ENCODE assay signal across 1 cellular context in the genomic region with DNA sequence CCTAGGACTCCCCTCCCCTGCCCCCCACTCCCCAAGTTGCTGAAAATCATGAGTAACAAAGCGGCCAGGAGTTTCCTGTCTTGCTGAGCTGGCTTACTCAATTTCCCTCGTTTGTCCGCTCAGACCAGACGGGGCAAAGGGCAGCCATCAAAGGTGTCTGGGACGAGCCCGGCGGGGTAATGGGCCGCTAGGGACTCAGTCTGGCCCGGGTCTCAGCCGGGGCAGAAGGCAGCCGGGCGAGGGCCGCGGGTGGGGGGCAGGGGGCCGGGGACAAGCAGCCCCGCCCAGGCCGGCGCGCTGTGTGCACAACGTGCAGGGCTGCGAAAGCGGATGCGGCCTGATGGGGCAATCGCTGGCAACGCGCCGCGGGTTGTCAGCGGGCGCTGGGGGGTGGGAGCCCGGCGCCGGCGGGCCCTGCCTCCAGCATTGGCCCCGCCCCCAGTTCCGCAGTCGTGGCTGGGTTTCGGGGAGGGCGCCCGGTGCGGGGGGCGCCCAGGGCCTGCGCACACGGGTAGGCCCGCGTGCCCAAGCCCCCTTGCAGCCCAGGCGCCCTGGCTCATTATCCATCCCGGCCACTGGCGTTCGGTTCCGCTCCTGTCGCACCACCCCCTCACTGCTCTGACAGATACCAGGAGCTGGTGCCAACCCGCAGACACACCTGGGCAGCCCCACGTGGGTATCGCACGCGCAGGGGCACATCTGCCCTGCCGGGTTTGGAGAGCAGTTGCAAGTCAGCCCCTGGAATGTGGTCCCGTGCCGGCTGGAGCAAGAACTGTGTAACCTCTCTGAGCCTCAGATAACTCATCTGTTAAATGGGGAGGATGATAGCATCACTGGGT.
TF ChIP-seq lines count a peak whose summit lies in the region.

No MANE protein-coding gene starts in this region.

TF ChIP-seq in HepG2, 621 proteins besides CTCF, POLR2A, EP300 and RAD21 (continued from another document and continues in another):
- TF ChIP-seq, protein P1, sequence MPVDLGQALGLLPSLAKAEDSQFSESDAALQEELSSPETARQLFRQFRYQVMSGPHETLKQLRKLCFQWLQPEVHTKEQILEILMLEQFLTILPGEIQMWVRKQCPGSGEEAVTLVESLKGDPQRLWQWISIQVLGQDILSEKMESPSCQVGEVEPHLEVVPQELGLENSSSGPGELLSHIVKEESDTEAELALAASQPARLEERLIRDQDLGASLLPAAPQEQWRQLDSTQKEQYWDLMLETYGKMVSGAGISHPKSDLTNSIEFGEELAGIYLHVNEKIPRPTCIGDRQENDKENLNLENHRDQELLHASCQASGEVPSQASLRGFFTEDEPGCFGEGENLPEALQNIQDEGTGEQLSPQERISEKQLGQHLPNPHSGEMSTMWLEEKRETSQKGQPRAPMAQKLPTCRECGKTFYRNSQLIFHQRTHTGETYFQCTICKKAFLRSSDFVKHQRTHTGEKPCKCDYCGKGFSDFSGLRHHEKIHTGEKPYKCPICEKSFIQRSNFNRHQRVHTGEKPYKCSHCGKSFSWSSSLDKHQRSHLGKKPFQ (CRISPR knock-in tag; IDR thresholded peaks at IDR 0.05; ENCODE audit: insufficient replicate concordance), result no peak
- TF ChIP-seq, protein P2, sequence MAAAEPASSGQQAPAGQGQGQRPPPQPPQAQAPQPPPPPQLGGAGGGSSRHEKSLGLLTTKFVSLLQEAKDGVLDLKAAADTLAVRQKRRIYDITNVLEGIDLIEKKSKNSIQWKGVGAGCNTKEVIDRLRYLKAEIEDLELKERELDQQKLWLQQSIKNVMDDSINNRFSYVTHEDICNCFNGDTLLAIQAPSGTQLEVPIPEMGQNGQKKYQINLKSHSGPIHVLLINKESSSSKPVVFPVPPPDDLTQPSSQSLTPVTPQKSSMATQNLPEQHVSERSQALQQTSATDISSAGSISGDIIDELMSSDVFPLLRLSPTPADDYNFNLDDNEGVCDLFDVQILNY (CRISPR knock-in tag; conservative IDR thresholded peaks at IDR 0.05), result 0 out of 2 replicates have a peak, but pooled peaks have one; percentile 24
- TF ChIP-seq ZNF253 (CRISPR knock-in tag; IDR thresholded peaks at IDR 0.05; ENCODE audit: borderline replicate concordance) (peak; percentile 63; the same call in 1 of the 2 replicates), SIX1 (CRISPR knock-in tag; IDR thresholded peaks at IDR 0.05; ENCODE audit: borderline replicate concordance) (no peak), XBP1 (CRISPR knock-in tag; IDR thresholded peaks at IDR 0.05) (no peak), BRCA1 (CRISPR knock-in tag; IDR thresholded peaks at IDR 0.05) (no peak), ZNF264 (CRISPR knock-in tag; IDR thresholded peaks at IDR 0.05) (0 out of 2 replicates have a peak, but pooled peaks have one; percentile 25), ZNF121 (CRISPR knock-in tag; IDR thresholded peaks at IDR 0.05) (peak; percentile 42; the same call in 1 of the 2 replicates), ZNF879 (CRISPR knock-in tag; IDR thresholded peaks at IDR 0.05) (no peak; the same call in 1 of the 2 replicates), ELF3 (CRISPR knock-in tag; IDR thresholded peaks at IDR 0.05) (peak; percentile 68; the same call in 1 of the 2 replicates), ZSCAN31 (CRISPR knock-in tag; IDR thresholded peaks at IDR 0.05; ENCODE audit: low read depth) (no peak), ZNF780A (CRISPR knock-in tag; IDR thresholded peaks at IDR 0.05) (no peak), ASH2L (IDR thresholded peaks at IDR 0.05; ENCODE audit: insufficient read length, low read depth, low read length) (no peak), KDM2A (CRISPR knock-in tag; IDR thresholded peaks at IDR 0.05; ENCODE audit: borderline replicate concordance, low read depth) (peak; percentile 58), ISX (CRISPR knock-in tag; conservative IDR thresholded peaks at IDR 0.05) (0 out of 2 replicates have a peak, but pooled peaks have one; percentile 44), RORA (CRISPR knock-in tag; IDR thresholded peaks at IDR 0.05) (no peak), MTF1 (CRISPR knock-in tag; IDR thresholded peaks at IDR 0.05) (peak; percentile 89; the same call in 1 of the 2 replicates), ZNF660 (CRISPR knock-in tag; IDR thresholded peaks at IDR 0.05; ENCODE audit: borderline replicate concordance, low read depth) (no peak), ERF (CRISPR knock-in tag; IDR thresholded peaks at IDR 0.05) (peak; percentile 95), KAT2B (IDR thresholded peaks at IDR 0.05; ENCODE audit: borderline replicate concordance, low read depth, low read length) (no peak), ZNF766 (CRISPR knock-in tag; IDR thresholded peaks at IDR 0.05; ENCODE audit: borderline replicate concordance) (peak; percentile 35; the same call in 1 of the 2 replicates), ARID2 (CRISPR knock-in tag; IDR thresholded peaks at IDR 0.05; ENCODE audit: borderline replicate concordance) (0 out of 2 replicates have a peak, but pooled peaks have one; percentile 29), TMF1 (CRISPR knock-in tag; IDR thresholded peaks at IDR 0.05; ENCODE audit: low read depth) (0 out of 2 replicates have a peak, but pooled peaks have one; percentile 44), YEATS2 (CRISPR knock-in tag; IDR thresholded peaks at IDR 0.05; ENCODE audit: borderline replicate concordance) (peak; percentile 16; the same call in 1 of the 2 replicates), ZNF367 (CRISPR knock-in tag; IDR thresholded peaks at IDR 0.05; ENCODE audit: borderline replicate concordance) (no peak), SETDB1 (CRISPR knock-in tag; IDR thresholded peaks at IDR 0.05; ENCODE audit: borderline replicate concordance) (no peak)
- TF ChIP-seq, protein P3, sequence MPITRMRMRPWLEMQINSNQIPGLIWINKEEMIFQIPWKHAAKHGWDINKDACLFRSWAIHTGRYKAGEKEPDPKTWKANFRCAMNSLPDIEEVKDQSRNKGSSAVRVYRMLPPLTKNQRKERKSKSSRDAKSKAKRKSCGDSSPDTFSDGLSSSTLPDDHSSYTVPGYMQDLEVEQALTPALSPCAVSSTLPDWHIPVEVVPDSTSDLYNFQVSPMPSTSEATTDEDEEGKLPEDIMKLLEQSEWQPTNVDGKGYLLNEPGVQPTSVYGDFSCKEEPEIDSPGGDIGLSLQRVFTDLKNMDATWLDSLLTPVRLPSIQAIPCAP (CRISPR knock-in tag; IDR thresholded peaks at IDR 0.05; ENCODE audit: low read depth), result no peak
- TF ChIP-seq, protein P4, sequence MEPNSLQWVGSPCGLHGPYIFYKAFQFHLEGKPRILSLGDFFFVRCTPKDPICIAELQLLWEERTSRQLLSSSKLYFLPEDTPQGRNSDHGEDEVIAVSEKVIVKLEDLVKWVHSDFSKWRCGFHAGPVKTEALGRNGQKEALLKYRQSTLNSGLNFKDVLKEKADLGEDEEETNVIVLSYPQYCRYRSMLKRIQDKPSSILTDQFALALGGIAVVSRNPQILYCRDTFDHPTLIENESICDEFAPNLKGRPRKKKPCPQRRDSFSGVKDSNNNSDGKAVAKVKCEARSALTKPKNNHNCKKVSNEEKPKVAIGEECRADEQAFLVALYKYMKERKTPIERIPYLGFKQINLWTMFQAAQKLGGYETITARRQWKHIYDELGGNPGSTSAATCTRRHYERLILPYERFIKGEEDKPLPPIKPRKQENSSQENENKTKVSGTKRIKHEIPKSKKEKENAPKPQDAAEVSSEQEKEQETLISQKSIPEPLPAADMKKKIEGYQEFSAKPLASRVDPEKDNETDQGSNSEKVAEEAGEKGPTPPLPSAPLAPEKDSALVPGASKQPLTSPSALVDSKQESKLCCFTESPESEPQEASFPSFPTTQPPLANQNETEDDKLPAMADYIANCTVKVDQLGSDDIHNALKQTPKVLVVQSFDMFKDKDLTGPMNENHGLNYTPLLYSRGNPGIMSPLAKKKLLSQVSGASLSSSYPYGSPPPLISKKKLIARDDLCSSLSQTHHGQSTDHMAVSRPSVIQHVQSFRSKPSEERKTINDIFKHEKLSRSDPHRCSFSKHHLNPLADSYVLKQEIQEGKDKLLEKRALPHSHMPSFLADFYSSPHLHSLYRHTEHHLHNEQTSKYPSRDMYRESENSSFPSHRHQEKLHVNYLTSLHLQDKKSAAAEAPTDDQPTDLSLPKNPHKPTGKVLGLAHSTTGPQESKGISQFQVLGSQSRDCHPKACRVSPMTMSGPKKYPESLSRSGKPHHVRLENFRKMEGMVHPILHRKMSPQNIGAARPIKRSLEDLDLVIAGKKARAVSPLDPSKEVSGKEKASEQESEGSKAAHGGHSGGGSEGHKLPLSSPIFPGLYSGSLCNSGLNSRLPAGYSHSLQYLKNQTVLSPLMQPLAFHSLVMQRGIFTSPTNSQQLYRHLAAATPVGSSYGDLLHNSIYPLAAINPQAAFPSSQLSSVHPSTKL (CRISPR knock-in tag; IDR thresholded peaks at IDR 0.05), result peak; percentile 76
- TF ChIP-seq, protein P5, sequence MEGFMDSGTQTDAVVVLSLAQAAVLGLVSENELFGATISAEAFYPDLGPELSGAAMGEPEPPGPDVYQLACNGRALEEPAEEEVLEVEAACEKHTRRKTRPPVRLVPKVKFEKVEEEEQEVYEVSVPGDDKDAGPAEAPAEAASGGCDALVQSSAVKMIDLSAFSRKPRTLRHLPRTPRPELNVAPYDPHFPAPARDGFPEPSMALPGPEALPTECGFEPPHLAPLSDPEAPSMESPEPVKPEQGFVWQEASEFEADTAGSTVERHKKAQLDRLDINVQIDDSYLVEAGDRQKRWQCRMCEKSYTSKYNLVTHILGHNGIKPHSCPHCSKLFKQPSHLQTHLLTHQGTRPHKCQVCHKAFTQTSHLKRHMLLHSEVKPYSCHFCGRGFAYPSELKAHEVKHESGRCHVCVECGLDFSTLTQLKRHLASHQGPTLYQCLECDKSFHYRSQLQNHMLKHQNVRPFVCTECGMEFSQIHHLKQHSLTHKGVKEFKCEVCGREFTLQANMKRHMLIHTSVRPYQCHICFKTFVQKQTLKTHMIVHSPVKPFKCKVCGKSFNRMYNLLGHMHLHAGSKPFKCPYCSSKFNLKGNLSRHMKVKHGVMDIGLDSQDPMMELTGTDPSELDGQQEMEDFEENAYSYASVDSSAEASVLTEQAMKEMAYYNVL (CRISPR knock-in tag; IDR thresholded peaks at IDR 0.05; ENCODE audit: borderline replicate concordance), result peak; percentile 70
- TF ChIP-seq, protein P6, sequence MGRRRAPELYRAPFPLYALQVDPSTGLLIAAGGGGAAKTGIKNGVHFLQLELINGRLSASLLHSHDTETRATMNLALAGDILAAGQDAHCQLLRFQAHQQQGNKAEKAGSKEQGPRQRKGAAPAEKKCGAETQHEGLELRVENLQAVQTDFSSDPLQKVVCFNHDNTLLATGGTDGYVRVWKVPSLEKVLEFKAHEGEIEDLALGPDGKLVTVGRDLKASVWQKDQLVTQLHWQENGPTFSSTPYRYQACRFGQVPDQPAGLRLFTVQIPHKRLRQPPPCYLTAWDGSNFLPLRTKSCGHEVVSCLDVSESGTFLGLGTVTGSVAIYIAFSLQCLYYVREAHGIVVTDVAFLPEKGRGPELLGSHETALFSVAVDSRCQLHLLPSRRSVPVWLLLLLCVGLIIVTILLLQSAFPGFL (CRISPR knock-in tag; IDR thresholded peaks at IDR 0.05), result no peak
- TF ChIP-seq, protein P7, sequence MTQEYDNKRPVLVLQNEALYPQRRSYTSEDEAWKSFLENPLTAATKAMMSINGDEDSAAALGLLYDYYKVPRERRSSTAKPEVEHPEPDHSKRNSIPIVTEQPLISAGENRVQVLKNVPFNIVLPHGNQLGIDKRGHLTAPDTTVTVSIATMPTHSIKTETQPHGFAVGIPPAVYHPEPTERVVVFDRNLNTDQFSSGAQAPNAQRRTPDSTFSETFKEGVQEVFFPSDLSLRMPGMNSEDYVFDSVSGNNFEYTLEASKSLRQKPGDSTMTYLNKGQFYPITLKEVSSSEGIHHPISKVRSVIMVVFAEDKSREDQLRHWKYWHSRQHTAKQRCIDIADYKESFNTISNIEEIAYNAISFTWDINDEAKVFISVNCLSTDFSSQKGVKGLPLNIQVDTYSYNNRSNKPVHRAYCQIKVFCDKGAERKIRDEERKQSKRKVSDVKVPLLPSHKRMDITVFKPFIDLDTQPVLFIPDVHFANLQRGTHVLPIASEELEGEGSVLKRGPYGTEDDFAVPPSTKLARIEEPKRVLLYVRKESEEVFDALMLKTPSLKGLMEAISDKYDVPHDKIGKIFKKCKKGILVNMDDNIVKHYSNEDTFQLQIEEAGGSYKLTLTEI (CRISPR knock-in tag; conservative IDR thresholded peaks at IDR 0.05), result no peak
- TF ChIP-seq, protein P8, sequence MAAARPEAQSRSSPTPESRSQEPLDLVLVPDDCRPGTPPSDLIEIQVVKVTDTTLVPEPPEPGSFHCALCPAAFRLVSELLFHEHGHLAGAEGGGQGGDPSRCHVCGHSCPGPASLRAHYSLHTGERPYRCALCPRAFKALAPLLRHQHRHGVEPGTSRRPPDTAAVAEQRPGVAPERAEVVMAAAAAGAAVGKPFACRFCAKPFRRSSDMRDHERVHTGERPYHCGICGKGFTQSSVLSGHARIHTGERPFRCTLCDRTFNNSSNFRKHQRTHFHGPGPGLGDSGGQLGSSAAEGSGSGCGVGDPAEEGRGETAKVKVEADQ (CRISPR knock-in tag; IDR thresholded peaks at IDR 0.05; ENCODE audit: borderline replicate concordance), result peak; percentile 62
- TF ChIP-seq, protein P9, sequence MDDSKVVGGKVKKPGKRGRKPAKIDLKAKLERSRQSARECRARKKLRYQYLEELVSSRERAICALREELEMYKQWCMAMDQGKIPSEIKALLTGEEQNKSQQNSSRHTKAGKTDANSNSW (CRISPR knock-in tag; IDR thresholded peaks at IDR 0.05; ENCODE audit: borderline replicate concordance), result no peak
- TF ChIP-seq, protein P10, sequence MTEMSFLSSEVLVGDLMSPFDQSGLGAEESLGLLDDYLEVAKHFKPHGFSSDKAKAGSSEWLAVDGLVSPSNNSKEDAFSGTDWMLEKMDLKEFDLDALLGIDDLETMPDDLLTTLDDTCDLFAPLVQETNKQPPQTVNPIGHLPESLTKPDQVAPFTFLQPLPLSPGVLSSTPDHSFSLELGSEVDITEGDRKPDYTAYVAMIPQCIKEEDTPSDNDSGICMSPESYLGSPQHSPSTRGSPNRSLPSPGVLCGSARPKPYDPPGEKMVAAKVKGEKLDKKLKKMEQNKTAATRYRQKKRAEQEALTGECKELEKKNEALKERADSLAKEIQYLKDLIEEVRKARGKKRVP (CRISPR knock-in tag; IDR thresholded peaks at IDR 0.05), result peak in 1 of 2 experiments; percentile 96; a peak in 2 of 4 replicates
- TF ChIP-seq, protein P11, sequence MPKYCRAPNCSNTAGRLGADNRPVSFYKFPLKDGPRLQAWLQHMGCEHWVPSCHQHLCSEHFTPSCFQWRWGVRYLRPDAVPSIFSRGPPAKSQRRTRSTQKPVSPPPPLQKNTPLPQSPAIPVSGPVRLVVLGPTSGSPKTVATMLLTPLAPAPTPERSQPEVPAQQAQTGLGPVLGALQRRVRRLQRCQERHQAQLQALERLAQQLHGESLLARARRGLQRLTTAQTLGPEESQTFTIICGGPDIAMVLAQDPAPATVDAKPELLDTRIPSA (CRISPR knock-in tag; IDR thresholded peaks at IDR 0.05; ENCODE audit: borderline replicate concordance), result no peak
- TF ChIP-seq, protein P12, sequence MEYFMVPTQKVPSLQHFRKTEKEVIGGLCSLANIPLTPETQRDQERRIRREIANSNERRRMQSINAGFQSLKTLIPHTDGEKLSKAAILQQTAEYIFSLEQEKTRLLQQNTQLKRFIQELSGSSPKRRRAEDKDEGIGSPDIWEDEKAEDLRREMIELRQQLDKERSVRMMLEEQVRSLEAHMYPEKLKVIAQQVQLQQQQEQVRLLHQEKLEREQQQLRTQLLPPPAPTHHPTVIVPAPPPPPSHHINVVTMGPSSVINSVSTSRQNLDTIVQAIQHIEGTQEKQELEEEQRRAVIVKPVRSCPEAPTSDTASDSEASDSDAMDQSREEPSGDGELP (IDR thresholded peaks at IDR 0.05; ENCODE audit: borderline replicate concordance, low read depth), result no peak; the same call in 1 of the 2 replicates
